In genomic region chr4:111717916-111718315, GRCh38 we compare ENCODE assay signal across 16 cellular contexts.
DNase-seq lines count a peak whose midpoint lies in the region; ATAC-seq and TF ChIP-seq lines count a peak whose summit lies in the region.
"Had no signal": no experiment of that assay in that cellular context is flagged by ENCODE, and none has a peak within 500 bp of the region (broad histone marks: within the 10 kb centered on the region; RNA-seq: fewer than 3 reads in every experiment).

No MANE protein-coding gene starts in this region.

- H3K9me3 ChIP-seq in adrenal gland (replicated peaks in 1 of 3) (no peaks in the 10 kb centered on the region), transverse colon (no peaks in the 10 kb centered on the region)

- intact Hi-C loops in adrenal gland (cut with DNase I) (no loop called here), transverse colon (cut with DNase I; ENCODE audit: low total_unique reads) (no loop called here)

- H3K4me1 Mint-ChIP-seq in activated CD8-positive, alpha-beta memory T cell treated with anti-CD3 and anti-CD28 coated beads, Interleukin-2, amount 10 ng/mL, durations not matched to agents 7 days and 5 days = no peaks in the 10 kb centered on the region
- H3K4me1 Mint-ChIP-seq: IgD-negative memory B cell had no signal

- WGBS in adrenal gland, 4 donors = 4 to 22% (median 10%) methylated on average over 1 of the region's 1 CpG
- WGBS in transverse colon (ENCODE audit: low coverage in 1 of 2), 2 donors = 33 to 56% methylated on average over 1 of the region's 1 CpG

- no peaks in the 10 kb centered on the region for H3K36me3 Mint-ChIP-seq in activated CD8-positive, alpha-beta memory T cell treated with anti-CD3 and anti-CD28 coated beads, Interleukin-2, amount 10 ng/mL, durations not matched to agents 7 days and 5 days
- H3K36me3 Mint-ChIP-seq: IgD-negative memory B cell had no signal

- DNase-seq in G401 (ENCODE audit: low spot score) (peak; percentile 37), adrenal gland (peak in 4 of 7 donors; percentile 9 to 24 (median 15)), iris pigment epithelial cell (ENCODE audit: low read depth) (peak; percentile 3), transverse colon (peak; percentile 7), A172 (ENCODE audit: low spot score) (no peak)
- DNase-seq in activated CD8-positive, alpha-beta memory T cell treated with anti-CD3 and anti-CD28 coated beads, Interleukin-2, amount 10 ng/mL, durations not matched to agents 7 days and 5 days = no peak
- DNase-seq: COR-L47; EL; NCI-H1105 treated with DMSO at 0.1 percent for 48 hours; NCI-H1694 treated with DMSO at 0.1 percent for 48 hours; NCI-H345; NCI-H526 treated with DMSO at 0.1 percent for 48 hours; NK-92 treated with Interleukin-12 subunit alpha and Interleukin-12 subunit beta, amount 100 ng/mL, for 24 hours; RPMI8226 had no signal

- H3K4me3 ChIP-seq in adrenal gland (no peak overlapping the region), transverse colon (no peak overlapping the region)

- CTCF ChIA-PET in activated CD8-positive, alpha-beta memory T cell treated with anti-CD3 and anti-CD28 coated beads, Interleukin-2, amount 10 ng/mL, durations not matched to agents 7 days and 5 days (lab: Charles Lee) = no interaction called here

- no peaks in the 10 kb centered on the region for H3K27me3 ChIP-seq in adrenal gland
- no peaks in the 10 kb centered on the region for H3K27me3 ChIP-seq in transverse colon

- H3K27ac ChIP-seq in adrenal gland = no peak overlapping the region
- no peak overlapping the region for H3K27ac ChIP-seq in transverse colon

- H3K4me3 Mint-ChIP-seq in activated CD8-positive, alpha-beta memory T cell treated with anti-CD3 and anti-CD28 coated beads, Interleukin-2, amount 10 ng/mL, durations not matched to agents 7 days and 5 days = no peak overlapping the region
- H3K4me3 Mint-ChIP-seq: IgD-negative memory B cell had no signal

- no peaks in the 10 kb centered on the region for H3K36me3 ChIP-seq in adrenal gland (replicated peaks in 1 of 2)
- no peaks in the 10 kb centered on the region for H3K36me3 ChIP-seq in transverse colon

- TF ChIP-seq CTCF in adrenal gland (IDR thresholded peaks at IDR 0.05) (no peak), transverse colon (IDR thresholded peaks at IDR 0.05) (no peak)

- ATAC-seq in HG03280 (IDR thresholded peaks at IDR 0.05; ENCODE audit: unreplicated experiment) = no peak
- no peak for ATAC-seq in activated CD8-positive, alpha-beta memory T cell treated with anti-CD3 and anti-CD28 coated beads, Interleukin-2, amount 10 ng/mL, durations not matched to agents 7 days and 5 days

- TF ChIP-seq EP300 in transverse colon (IDR thresholded peaks at IDR 0.05; ENCODE audit: low read depth) = no peak

- in situ Hi-C loops in G401 (cut with HindIII; ENCODE audit: low sequenced_read_pairs) (no loop called here), transverse colon (cut with MboI; ENCODE audit: low pct_ligation_motif_present in 1 of 4, low pct_unique_long_range_greater_than_20kb in 1 of 4, low sequenced_read_pairs in 3 of 4) (no loop called here)

- no peak overlapping the region for H3K27ac Mint-ChIP-seq in activated CD8-positive, alpha-beta memory T cell treated with anti-CD3 and anti-CD28 coated beads, Interleukin-2, amount 10 ng/mL, durations not matched to agents 7 days and 5 days
- H3K27ac Mint-ChIP-seq: IgD-negative memory B cell had no signal

- H3K9me3 Mint-ChIP-seq in activated CD8-positive, alpha-beta memory T cell treated with anti-CD3 and anti-CD28 coated beads, Interleukin-2, amount 10 ng/mL, durations not matched to agents 7 days and 5 days (ENCODE audit: low read depth) = no peaks in the 10 kb centered on the region
- H3K9me3 Mint-ChIP-seq: IgD-negative memory B cell had no signal

- TF ChIP-seq POLR2A in adrenal gland (IDR thresholded peaks at IDR 0.05) = no peak
- TF ChIP-seq POLR2A in transverse colon (IDR thresholded peaks at IDR 0.05) = no peak

- H3K27me3 Mint-ChIP-seq in activated CD8-positive, alpha-beta memory T cell treated with anti-CD3 and anti-CD28 coated beads, Interleukin-2, amount 10 ng/mL, durations not matched to agents 7 days and 5 days = no peaks in the 10 kb centered on the region
- H3K27me3 Mint-ChIP-seq: IgD-negative memory B cell had no signal

- H3K4me1 ChIP-seq in adrenal gland (replicated peaks in 1 of 2) (peaks cover 0 to 11% of the 10 kb centered on the region in 2 donors), transverse colon (no peaks in the 10 kb centered on the region)

Comparison
In these comparisons a context has a peak if more than half of its experiments do, and no peak if none do; other contexts are left out.
1. DNase-seq: peak in G401 (single experiment), adrenal gland (4 of 7), iris pigment epithelial cell (single experiment) and transverse colon (single experiment); none in A172 (single experiment) and activated CD8-positive, alpha-beta memory T cell treated with anti-CD3 and anti-CD28 coated beads, Interleukin-2, amount 10 ng/mL, durations not matched to agents 7 days and 5 days (single experiment).